1 cellular context compared by ENCODE assay signal in the genomic region with DNA sequence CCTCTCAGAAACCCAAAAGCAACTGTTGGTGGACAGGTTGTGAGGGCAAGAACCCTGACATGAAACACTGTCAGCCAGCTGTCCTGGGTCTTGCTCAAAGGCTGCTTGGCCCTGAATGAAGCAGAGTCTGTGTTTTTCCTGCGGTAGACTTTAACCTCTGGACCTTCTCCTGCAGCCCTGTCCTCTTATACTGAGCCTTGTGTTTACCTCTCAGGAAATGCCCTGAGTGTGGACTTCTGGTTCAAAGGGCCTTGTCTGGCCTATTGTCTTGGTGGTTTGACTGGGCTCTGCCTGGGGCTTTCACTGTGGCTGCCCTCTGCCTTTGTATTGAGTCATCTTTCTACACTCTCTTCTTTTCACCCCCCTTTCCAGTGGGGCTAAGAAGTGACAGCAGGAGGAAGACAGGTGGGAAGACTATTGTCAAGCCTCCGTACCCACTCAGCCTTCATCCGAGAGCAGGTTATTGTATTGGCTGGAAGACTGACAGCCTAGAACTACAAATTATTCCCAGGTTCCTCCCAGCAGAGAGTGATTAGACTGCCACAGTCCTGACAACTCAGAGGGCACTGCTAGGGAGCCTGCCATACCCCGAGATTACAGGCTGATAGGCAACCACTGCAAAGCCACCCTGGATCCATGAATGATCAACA.
TF ChIP-seq lines count a peak whose summit lies in the region.

No MANE protein-coding gene starts in this region.

TF ChIP-seq in HepG2, 621 proteins besides CTCF, POLR2A, EP300 and RAD21 (continued from another document):
- TF ChIP-seq BRD4 (CRISPR knock-in tag; IDR thresholded peaks at IDR 0.05) (no peak), JARID2 (CRISPR knock-in tag; IDR thresholded peaks at IDR 0.05; ENCODE audit: insufficient replicate concordance) (no peak), ZNF350 (CRISPR knock-in tag; IDR thresholded peaks at IDR 0.05; ENCODE audit: borderline replicate concordance, low read depth) (peak; percentile 62; the same call in 1 of the 2 replicates), ZNF614 (CRISPR knock-in tag; IDR thresholded peaks at IDR 0.05; ENCODE audit: borderline replicate concordance) (peak; percentile 83; the same call in 1 of the 2 replicates), ZNF557 (CRISPR knock-in tag; IDR thresholded peaks at IDR 0.05) (peak; percentile 23; the same call in 1 of the 2 replicates), ZNF180 (CRISPR knock-in tag; IDR thresholded peaks at IDR 0.05; ENCODE audit: borderline replicate concordance, low read depth) (no peak)
- TF ChIP-seq, protein P1, sequence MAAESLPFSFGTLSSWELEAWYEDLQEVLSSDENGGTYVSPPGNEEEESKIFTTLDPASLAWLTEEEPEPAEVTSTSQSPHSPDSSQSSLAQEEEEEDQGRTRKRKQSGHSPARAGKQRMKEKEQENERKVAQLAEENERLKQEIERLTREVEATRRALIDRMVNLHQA (CRISPR knock-in tag; IDR thresholded peaks at IDR 0.05), result no peak
